In the genomic region with DNA sequence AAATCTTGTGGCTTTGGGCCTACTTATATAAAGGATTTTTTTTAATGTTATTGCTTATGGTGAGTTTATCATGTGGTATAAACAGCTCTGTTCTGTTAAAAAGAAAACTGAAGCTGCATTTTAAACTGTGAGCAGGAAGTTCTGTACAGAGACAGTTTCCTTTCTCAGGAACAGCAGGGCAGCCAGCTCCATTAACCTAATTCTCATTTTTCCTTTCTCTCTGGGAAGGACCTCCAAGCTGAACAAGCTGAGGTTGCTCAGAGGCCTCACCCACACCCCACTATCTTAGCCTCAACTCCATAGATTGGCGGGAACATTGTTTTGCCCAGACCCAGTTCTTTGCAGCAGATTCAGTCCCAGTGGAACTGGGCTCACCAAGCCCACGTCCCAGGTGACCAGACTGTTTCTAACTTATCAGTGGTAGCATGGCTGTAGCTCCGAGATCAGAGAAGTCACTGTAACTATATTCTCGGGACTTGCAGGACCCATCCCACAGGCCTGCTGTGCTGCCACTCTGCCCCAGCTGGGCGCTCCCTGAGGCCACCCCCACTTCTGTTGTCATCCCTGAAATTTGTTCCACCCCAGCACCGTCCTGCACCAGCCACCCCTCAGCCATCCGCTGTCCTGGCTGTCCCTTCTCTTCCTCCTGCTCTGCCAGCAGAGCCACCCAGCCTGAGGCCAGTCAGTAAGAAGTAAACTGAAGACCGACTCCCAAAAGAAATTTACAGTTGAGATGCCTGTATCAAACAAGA, we compare ENCODE assay signal across 11 cellular contexts. TPM values are rescaled to one million over a fixed set of nuclear protein-coding genes. Genes with fewer than 3 reads are reported as not detected.
A peak's percentile ranks its signal among the peaks of the same experiment; 100 is the strongest.
DNase-seq lines count a peak whose midpoint lies in the region; ATAC-seq, FAIRE-seq and TF ChIP-seq lines count a peak whose summit lies in the region.
"Had no signal": no experiment of that assay in that cellular context is flagged by ENCODE, and none has a peak within 500 bp of the region (broad histone marks: within the 10 kb centered on the region; RNA-seq: fewer than 3 reads in every experiment).

No MANE protein-coding gene starts in this region.

- no peak for FAIRE-seq in H1 (lab: Jason Lieb, UNC)
- no peak for FAIRE-seq in HTR-8/SVneo (lab: Jason Lieb, UNC)
- FAIRE-seq: small intestine had no signal

- TF ChIP-seq POLR2A in H1 (IDR thresholded peaks at IDR 0.05; ENCODE audit: control extremely low read depth in 1 of 2, low read depth in 2 of 2, low read length in 2 of 2) = no peak

- no peak overlapping the region for H3K4me3 ChIP-seq in CD4-positive, alpha-beta memory T cell (ENCODE audit: low read length in 2 of 2)
- no peak overlapping the region for H3K4me3 ChIP-seq in H1 (ENCODE audit: extremely low read depth in 1 of 4, insufficient read depth in 2 of 4, low read depth in 3 of 4, low read length in 4 of 4)
- H3K4me3 ChIP-seq: breast epithelium had no signal

- no peaks in the 10 kb centered on the region for H3K9me3 Mint-ChIP-seq in CD4-positive, alpha-beta memory T cell
- peaks cover 6% of the 10 kb centered on the region for H3K9me3 Mint-ChIP-seq in osteocyte (ENCODE audit: unreplicated experiment)

- no peak overlapping the region for H2BK20ac ChIP-seq in H1 (ENCODE audit: low read length)

- H4K5ac ChIP-seq in H1 (ENCODE audit: insufficient read length, low read depth, low read length) = no peak overlapping the region

- no peak overlapping the region for H3K4me2 ChIP-seq in H1 (ENCODE audit: insufficient read depth in 1 of 2, low read depth in 2 of 2, low read length in 2 of 2)

- H3K79me2 ChIP-seq in H1 (ENCODE audit: control insufficient read depth in 1 of 2, insufficient read depth in 2 of 2, low read length in 2 of 2) = no peaks in the 10 kb centered on the region

- no peaks in the 10 kb centered on the region for H3K36me3 ChIP-seq in CD4-positive, alpha-beta memory T cell (ENCODE audit: insufficient read depth, low read length)
- no peaks in the 10 kb centered on the region; a peak in 1 of 8 replicates for H3K36me3 ChIP-seq in H1 (ENCODE audit: control insufficient read depth in 2 of 4, insufficient read depth in 4 of 4, low read length in 3 of 4)
- H3K36me3 ChIP-seq: breast epithelium had no signal

- no peak for TF ChIP-seq EP300 in H1 (IDR thresholded peaks at IDR 0.05; ENCODE audit: borderline replicate concordance in 1 of 2, low read depth in 2 of 2, low read length in 2 of 2)

- no peaks in the 10 kb centered on the region for H3K23me2 ChIP-seq in H1 (ENCODE audit: low read depth, low read length)

- 84% methylated on average over 8 of the region's 8 CpGs; no CpG with 5 or more reads in 1 of the 2 experiments for WGBS in H1 (ENCODE audit: extremely low coverage in 1 of 2, insufficient coverage in 1 of 2, insufficient read length in 1 of 2, insufficient replicate concordance in 2 of 2, low coverage in 1 of 2, low lambda C conversion rate in 2 of 2, missing lambda C conversion rate in 1 of 2), 2 experiments

- no peaks in the 10 kb centered on the region for H3K27me3 Mint-ChIP-seq in CD4-positive, alpha-beta memory T cell
- no peaks in the 10 kb centered on the region for H3K27me3 Mint-ChIP-seq in osteocyte (ENCODE audit: unreplicated experiment)

- H2BK5ac ChIP-seq in H1 (ENCODE audit: low read depth, low read length) = peak overlapping the region; percentile 8; the same call in 1 of the 2 replicates

- H3K56ac ChIP-seq in H1 (replicated peaks; ENCODE audit: insufficient read length, low read depth, low read length) = no peak overlapping the region

- H2BK12ac ChIP-seq in H1 (ENCODE audit: low read depth, low read length) = peak overlapping the region; percentile 23; the same call in 1 of the 2 replicates

- H2AK5ac ChIP-seq in H1 (ENCODE audit: low read depth, low read length) = no peak overlapping the region

- H2AFZ ChIP-seq in H1 (ENCODE audit: low read length) = no peak overlapping the region

- no peaks in the 10 kb centered on the region for H3K36me3 Mint-ChIP-seq in CD4-positive, alpha-beta memory T cell
- H3K36me3 Mint-ChIP-seq in osteocyte (ENCODE audit: unreplicated experiment) = peaks cover 35% of the 10 kb centered on the region

- 0 out of 7 replicates have a peak overlapping the region, but pooled peaks of 1 of the 4 experiments have one; percentile 16 for H3K9ac ChIP-seq in H1 (replicated peaks in 1 of 4; ENCODE audit: extremely low read depth in 1 of 4, low read depth in 3 of 4, low read length in 3 of 4)

- no peak overlapping the region for H4K8ac ChIP-seq in H1 (ENCODE audit: extremely low read depth, insufficient read depth, low read length)

- H3K18ac ChIP-seq in H1 (ENCODE audit: extremely low read depth, low read length) = no peak overlapping the region

- no peak overlapping the region for H4K91ac ChIP-seq in H1 (replicated peaks; ENCODE audit: insufficient read length, low read length)

- no peak overlapping the region for H3K14ac ChIP-seq in H1 (ENCODE audit: insufficient read length)

- no peak overlapping the region for H3K23ac ChIP-seq in H1 (ENCODE audit: insufficient read length)

- H3K79me1 ChIP-seq in H1 (ENCODE audit: low read depth, low read length) = no peaks in the 10 kb centered on the region

- H3K27me3 ChIP-seq in CD4-positive, alpha-beta memory T cell (ENCODE audit: insufficient read depth, low read length) = no peaks in the 10 kb centered on the region
- H3K27me3 ChIP-seq in H1 (replicated peaks in 1 of 4; ENCODE audit: control insufficient read depth in 3 of 4, extremely low read depth in 1 of 4, insufficient read depth in 3 of 4, low read length in 3 of 4) = no peaks in the 10 kb centered on the region
- H3K27me3 ChIP-seq: breast epithelium had no signal

- H3K4me1 ChIP-seq in CD4-positive, alpha-beta memory T cell (ENCODE audit: insufficient read depth, low read length) = peaks cover 15% of the 10 kb centered on the region
- H3K4me1 ChIP-seq in H1 (replicated peaks in 1 of 4; ENCODE audit: control insufficient read depth in 3 of 4, insufficient read depth in 4 of 4, low read length in 3 of 4) = peaks cover 0 to 14% (median 8%) of the 10 kb centered on the region in 4 experiments; a peak in 3 of 7 replicates
- H3K4me1 ChIP-seq: breast epithelium had no signal

- TF ChIP-seq CTCF in H1 (IDR thresholded peaks at IDR 0.05; ENCODE audit: control extremely low read depth in 1 of 3, insufficient read depth in 1 of 3, low read depth in 1 of 3, low read length in 3 of 3) (no peak), osteocyte (IDR thresholded peaks at IDR 0.05) (no peak)

- no peak for TF ChIP-seq RAD21 in H1 (IDR thresholded peaks at IDR 0.05 in 1 of 2, conservative IDR thresholded peaks at IDR 0.05 in 1 of 2; ENCODE audit: low read depth in 2 of 2, low read length in 2 of 2)

- H4K20me1 ChIP-seq in H1 (replicated peaks in 1 of 2; ENCODE audit: control insufficient read depth in 1 of 2, insufficient read depth in 2 of 2, low read length in 2 of 2) = no peaks in the 10 kb centered on the region

- peak overlapping the region in 5 of 8 donors; percentile 33 to 69 (median 55) for H3K4me3 Mint-ChIP-seq in CD4-positive, alpha-beta memory T cell
- H3K4me3 Mint-ChIP-seq in osteocyte (ENCODE audit: unreplicated experiment) = no peak overlapping the region

- intact Hi-C loops in CD4-positive, alpha-beta memory T cell (cut with micrococcal nuclease) = no loop called here

- CTCF ChIA-PET in CD4-positive, alpha-beta memory T cell (lab: Charles Lee; ENCODE audit: partially characterized antibody) = interaction anchor here (1.1 to 2.7 kb wide), 2 partner anchors 11 to 17 kb away, joined by 5 to 13 read pairs; no protein-coding TSS in a partner anchor
- CTCF ChIA-PET in H1 (lab: Charles Lee; ENCODE audit: partially characterized antibody) = interaction anchor here (0.8 to 4.1 kb wide), 9 partner anchors 10 to 132 kb away, joined by 3 to 32 read pairs (median 4); no protein-coding TSS in a partner anchor

- ATAC-seq in SK-N-SH treated with all-trans-retinoic acid at 6 μM for 48 hours (no peak), GM21717 (IDR thresholded peaks at IDR 0.05; ENCODE audit: unreplicated experiment) (no peak)

- POLR2A ChIA-PET in CD4-positive, alpha-beta memory T cell (lab: Charles Lee; ENCODE audit: partially characterized antibody) = no interaction called here
- POLR2A ChIA-PET in H1 (lab: Charles Lee; ENCODE audit: partially characterized antibody) = interaction anchor here (0.9 to 1.9 kb wide), 2 partner anchors 8 to 15 kb away, joined by 3 to 4 read pairs; no protein-coding TSS in a partner anchor

- H3K27ac ChIP-seq in CD4-positive, alpha-beta memory T cell (ENCODE audit: low read depth, low read length) = no peak overlapping the region
- 0 out of 2 replicates have a peak overlapping the region, but pooled peaks have one; percentile 38 for H3K27ac ChIP-seq in H1 (ENCODE audit: low read depth, low read length)

- peak overlapping the region; percentile 68 to 93 (median 87) for H3K27ac Mint-ChIP-seq in CD4-positive, alpha-beta memory T cell
- peak overlapping the region; percentile 88 for H3K27ac Mint-ChIP-seq in osteocyte (ENCODE audit: unreplicated experiment)

- no peak overlapping the region for H2BK120ac ChIP-seq in H1 (replicated peaks; ENCODE audit: low read depth, low read length)

- no peak overlapping the region for H3K4ac ChIP-seq in H1 (replicated peaks; ENCODE audit: insufficient read length, low read depth, low read length)

- peaks cover 13 to 30% (median 19%) of the 10 kb centered on the region in 4 donors for H3K4me1 Mint-ChIP-seq in CD4-positive, alpha-beta memory T cell
- peaks cover 39% of the 10 kb centered on the region for H3K4me1 Mint-ChIP-seq in osteocyte (ENCODE audit: unreplicated experiment)

- DNase-seq in CD4-positive, alpha-beta memory T cell = peak in 2 of 5 donors; percentile 5 to 10
- peak; percentile 23 to 24 for DNase-seq in Kasumi-1 (lab: John Stamatoyannopoulos, UW)
- no peak for DNase-seq in H1 (ENCODE audit: low read depth in 1 of 2, low spot score in 2 of 2)
- DNase-seq in osteocyte (ENCODE audit: extremely low spot score, unreplicated experiment) = peak; percentile 64
- no peak for DNase-seq in HTR-8/SVneo (ENCODE audit: insufficient read length, low spot score)
- no peak for DNase-seq in NK-92 treated with Interleukin-12 subunit alpha and Interleukin-12 subunit beta, amount 100 ng/mL, for 24 hours (lab: John Stamatoyannopoulos, UW)
- DNase-seq: NCI-H2171 treated with DMSO at 0.1 percent for 48 hours, small intestine had no signal

- no peak overlapping the region for H2BK15ac ChIP-seq in H1 (ENCODE audit: low read length)

- H3K9me3 ChIP-seq in CD4-positive, alpha-beta memory T cell (ENCODE audit: control insufficient read depth in 1 of 2, low read length in 2 of 2) = no peaks in the 10 kb centered on the region
- H3K9me3 ChIP-seq in H1 (ENCODE audit: insufficient read depth in 2 of 2, low read depth in 1 of 2, low read length in 1 of 2) = no peaks in the 10 kb centered on the region
- H3K9me3 ChIP-seq: breast epithelium had no signal

RNA-seq across cellular contexts. Expression of a gene that starts 33.2 kb away (rescaled TPM):
- total RNA-seq in CD4-positive, alpha-beta memory T cell = 10 to 100 TPM; 41.7 to 43.4 TPM
- polyA plus RNA-seq in CD4-positive, alpha-beta memory T cell = 10 to 100 TPM; 13.4 to 18.0 TPM
- total RNA-seq in H1 (2021; fragmentation: NEBNext Ultra II Directional; extraction: Animal tissue kit (Norgen Biotek cat#: 25700)) = 4.1 and 4.6 TPM in 2 replicates
- 4.2 and 7.4 TPM in 2 replicates for polyA plus RNA-seq in H1 (2011; rRNA removed)
- polyA plus RNA-seq in H1 (2011; cell fraction: cytosol; rRNA removed) = 5.9 TPM
- 20.0 TPM for polyA plus RNA-seq in H1 (2011; cell fraction: nucleus; rRNA removed)
- polyA plus RNA-seq in H1 (2012, experiment 1 of 2) = 2.4 to 5.7 TPM (median 4.2 TPM) in 4 replicates
- 3.4 TPM for polyA plus RNA-seq in H1 (2012, experiment 2 of 2)
- polyA plus RNA-seq in H1 (2013, experiment 1 of 2) = 1.4 TPM
- polyA plus RNA-seq in H1 (2013, experiment 2 of 2) = 1.5 TPM
- 7.7 and 8.0 TPM in 2 replicates for polyA minus RNA-seq in H1 (2011; rRNA and poly(A)+ RNA removed)
- polyA minus RNA-seq in H1 (2011; cell fraction: cytosol; rRNA and poly(A)+ RNA removed) = 2.5 TPM
- 11.4 TPM for polyA minus RNA-seq in H1 (2011; cell fraction: nucleus; rRNA and poly(A)+ RNA removed)
- 2.3 and 2.7 TPM in 2 replicates for total RNA-seq in osteocyte

Comparison
In these comparisons a context has a peak if more than half of its experiments do, and no peak if none do; other contexts are left out.
1. DNase-seq: peak in Kasumi-1 (2 of 2) and osteocyte (single experiment); none in H1 (0 of 2), HTR-8/SVneo (single experiment) and NK-92 treated with Interleukin-12 subunit alpha and Interleukin-12 subunit beta, amount 100 ng/mL, for 24 hours (single experiment).